ENCODE assay signal across 13 cellular contexts in genomic region chr17:9875441-9875840, GRCh38. TPM values are rescaled to one million over a fixed set of nuclear protein-coding genes. Genes with fewer than 3 reads are reported as not detected.
DNase-seq lines count a peak whose midpoint lies in the region; ATAC-seq and TF ChIP-seq lines count a peak whose summit lies in the region.
"Had no signal": no experiment of that assay in that cellular context is flagged by ENCODE, and none has a peak within 500 bp of the region (broad histone marks: within the 10 kb centered on the region; RNA-seq: fewer than 3 reads in every experiment).

No MANE protein-coding gene starts in this region.

- H3K9me3 ChIP-seq in neural progenitor cell (ENCODE audit: low read depth), result no peaks in the 10 kb centered on the region
- H3K9me3 ChIP-seq: SJCRH30 had no signal

- H3K27me3 Mint-ChIP-seq in neural progenitor cell (ENCODE audit: insufficient read depth, low read depth), result no peaks in the 10 kb centered on the region
- peaks cover 11% of the 10 kb centered on the region for H3K27me3 Mint-ChIP-seq in stimulated activated memory B cell treated with anti-CD40 and anti-IgM and Interleukin-4, amounts not matched to agents 10 μg/mL and 1 μg/mL and 100 μg/mL, for 72 hours

- H3K79me2 ChIP-seq in neural progenitor cell (ENCODE audit: low read depth), result no peaks in the 10 kb centered on the region

- DNase-seq in Daoy (ENCODE audit: low read depth) (peak; percentile 88), NCI-H226 (peak; percentile 55), fibroblast of mammary gland (ENCODE audit: low read depth) (peak; percentile 86), neural progenitor cell (ENCODE audit: low spot score) (peak; percentile 47), DMS53 (lab: John Stamatoyannopoulos, UW) (no peak), GM19240 (ENCODE audit: insufficient read length, low spot score) (no peak), T-helper 2 cell (no peak)
- DNase-seq: activated CD4-positive, alpha-beta T cell treated with anti-CD3 and anti-CD28 coated beads for 1 hour; CD8-positive, alpha-beta T cell; NCI-H2171 treated with DMSO at 0.1 percent for 48 hours; SJCRH30; stimulated activated CD4-positive, alpha-beta T cell treated with anti-CD3 and anti-CD28 coated beads, Interleukin-15, amount 100 ng/mL, for 24 hours had no signal

- H3K9ac ChIP-seq in neural progenitor cell, result no peak overlapping the region

- no peak overlapping the region for H3K27ac ChIP-seq in neural progenitor cell
- H3K27ac ChIP-seq: SJCRH30 had no signal

- no peaks in the 10 kb centered on the region for H3K36me3 Mint-ChIP-seq in neural progenitor cell
- H3K36me3 Mint-ChIP-seq in stimulated activated memory B cell treated with anti-CD40 and anti-IgM and Interleukin-4, amounts not matched to agents 10 μg/mL and 1 μg/mL and 100 μg/mL, for 72 hours, result no peaks in the 10 kb centered on the region
- H3K36me3 Mint-ChIP-seq: CD8-positive, alpha-beta T cell had no signal

- H3K4me3 ChIP-seq in fibroblast of mammary gland (ENCODE audit: control insufficient read depth, low read depth, low read length), result no peak overlapping the region
- H3K4me3 ChIP-seq in neural progenitor cell, result no peak overlapping the region
- H3K4me3 ChIP-seq: SJCRH30 had no signal

- H3K27me3 ChIP-seq in neural progenitor cell, result no peaks in the 10 kb centered on the region
- H3K27me3 ChIP-seq: SJCRH30 had no signal

- TF ChIP-seq CTCF in fibroblast of mammary gland (conservative IDR thresholded peaks at IDR 0.05; ENCODE audit: control insufficient read depth, insufficient read depth, low read depth, low read length), result no peak
- no peak for TF ChIP-seq CTCF in neural progenitor cell (IDR thresholded peaks at IDR 0.05)

- no peak overlapping the region for H2AFZ ChIP-seq in neural progenitor cell (replicated peaks)

- ATAC-seq in stimulated activated memory B cell treated with anti-CD40 and anti-IgM and Interleukin-4, amounts not matched to agents 10 μg/mL and 1 μg/mL and 100 μg/mL, for 72 hours, result no peak
- ATAC-seq: CD8-positive, alpha-beta T cell had no signal

- H3K4me1 Mint-ChIP-seq in neural progenitor cell, result peaks cover 9% of the 10 kb centered on the region
- H3K4me1 Mint-ChIP-seq in stimulated activated memory B cell treated with anti-CD40 and anti-IgM and Interleukin-4, amounts not matched to agents 10 μg/mL and 1 μg/mL and 100 μg/mL, for 72 hours, result no peaks in the 10 kb centered on the region

- no peaks in the 10 kb centered on the region for H4K20me1 ChIP-seq in neural progenitor cell (ENCODE audit: low read depth)

- H3F3A ChIP-seq in neural progenitor cell (ENCODE audit: low read depth), result no peaks in the 10 kb centered on the region

- peaks cover 13% of the 10 kb centered on the region for H3K4me1 ChIP-seq in neural progenitor cell
- H3K4me1 ChIP-seq: SJCRH30 had no signal

- no peak overlapping the region for H3K4me3 Mint-ChIP-seq in neural progenitor cell
- no peak overlapping the region for H3K4me3 Mint-ChIP-seq in stimulated activated memory B cell treated with anti-CD40 and anti-IgM and Interleukin-4, amounts not matched to agents 10 μg/mL and 1 μg/mL and 100 μg/mL, for 72 hours
- H3K4me3 Mint-ChIP-seq: CD8-positive, alpha-beta T cell had no signal

- H3K36me3 ChIP-seq in neural progenitor cell, result no peaks in the 10 kb centered on the region
- H3K36me3 ChIP-seq: SJCRH30 had no signal

- no peak overlapping the region for H3K4me2 ChIP-seq in neural progenitor cell

- H3K9me3 Mint-ChIP-seq in neural progenitor cell, result peaks cover 10% of the 10 kb centered on the region
- H3K9me3 Mint-ChIP-seq in stimulated activated memory B cell treated with anti-CD40 and anti-IgM and Interleukin-4, amounts not matched to agents 10 μg/mL and 1 μg/mL and 100 μg/mL, for 72 hours, result peaks cover 2% of the 10 kb centered on the region
- H3K9me3 Mint-ChIP-seq: CD8-positive, alpha-beta T cell had no signal

- H3K27ac Mint-ChIP-seq in neural progenitor cell, result no peak overlapping the region
- no peak overlapping the region for H3K27ac Mint-ChIP-seq in stimulated activated memory B cell treated with anti-CD40 and anti-IgM and Interleukin-4, amounts not matched to agents 10 μg/mL and 1 μg/mL and 100 μg/mL, for 72 hours
- H3K27ac Mint-ChIP-seq: CD8-positive, alpha-beta T cell had no signal

RNA-seq across cellular contexts. Expression of gene RCVRN, which starts 29.6 kb away (rescaled TPM):
- total RNA-seq in Daoy (2014; rRNA removed; shearing (Covaris generic)), result not detected in 2 replicates
- not detected in 2 replicates for total RNA-seq in neural progenitor cell (ENCODE audit: low replicate concordance)

RNA-seq across cellular contexts. Expression of gene GLP2R, which starts 49.7 kb away (rescaled TPM):
- 0.63 and 0.91 TPM in 2 replicates for total RNA-seq in Daoy (2014; rRNA removed; shearing (Covaris generic))
- total RNA-seq in neural progenitor cell (ENCODE audit: low replicate concordance), result not detected in 2 replicates
- total RNA-seq: CD8-positive, alpha-beta T cell; SJCRH30 had no signal

RNA-seq across cellular contexts. Expression of gene GSG1L2, which starts 53.6 kb away (rescaled TPM):
- total RNA-seq in Daoy (2014; rRNA removed; shearing (Covaris generic)), result not detected in 2 replicates
- not detected in 2 replicates for total RNA-seq in neural progenitor cell (ENCODE audit: low replicate concordance)
- total RNA-seq: CD8-positive, alpha-beta T cell; SJCRH30 had no signal

Comparison
In these comparisons a context has a peak if more than half of its experiments do, and no peak if none do; other contexts are left out.
1. DNase-seq: peak in Daoy (single experiment), NCI-H226 (single experiment), fibroblast of mammary gland (single experiment) and neural progenitor cell (single experiment); none in DMS53 (single experiment), GM19240 (single experiment) and T-helper 2 cell (0 of 5).